Comparison of ENCODE assay signal across 8 cellular contexts in genomic region chr14:49767473-49768300, GRCh38. TPM values are rescaled to one million over a fixed set of nuclear protein-coding genes. Genes with fewer than 3 reads are reported as not detected.
DNase-seq lines count a peak whose midpoint lies in the region; ATAC-seq, FAIRE-seq and TF ChIP-seq lines count a peak whose summit lies in the region.

A gene with protein sequence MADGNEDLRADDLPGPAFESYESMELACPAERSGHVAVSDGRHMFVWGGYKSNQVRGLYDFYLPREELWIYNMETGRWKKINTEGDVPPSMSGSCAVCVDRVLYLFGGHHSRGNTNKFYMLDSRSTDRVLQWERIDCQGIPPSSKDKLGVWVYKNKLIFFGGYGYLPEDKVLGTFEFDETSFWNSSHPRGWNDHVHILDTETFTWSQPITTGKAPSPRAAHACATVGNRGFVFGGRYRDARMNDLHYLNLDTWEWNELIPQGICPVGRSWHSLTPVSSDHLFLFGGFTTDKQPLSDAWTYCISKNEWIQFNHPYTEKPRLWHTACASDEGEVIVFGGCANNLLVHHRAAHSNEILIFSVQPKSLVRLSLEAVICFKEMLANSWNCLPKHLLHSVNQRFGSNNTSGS (plus strand): TSS chr14:49768153. CDS start chr14:49768469, 316 bp downstream.

- H3K27ac ChIP-seq in kidney (ENCODE audit: low read depth in 2 of 2, low read length in 2 of 2), result peak within 1 kb of the TSS; percentile 96 to 98

- peak; percentile 39 for TF ChIP-seq CTCF in kidney (IDR thresholded peaks at IDR 0.05; ENCODE audit: borderline replicate concordance, extremely low read depth, insufficient read depth)

- peak; percentile 54 to 75 for DNase-seq in AML-193 (lab: John Stamatoyannopoulos, UW)
- peak; percentile 63 for DNase-seq in NCI-H345 treated with DMSO at 0.1 percent for 48 hours (lab: John Stamatoyannopoulos, UW; ENCODE audit: unreplicated experiment)
- peak; percentile 71 for DNase-seq in activated CD4-positive, CD25-positive, alpha-beta regulatory T cell treated with anti-CD3 and anti-CD28 coated beads, Interleukin-2, amount 50 U/mL, for 16 hours (ENCODE audit: low read depth, low spot score)
- peak; percentile 88 for DNase-seq in central memory CD4-positive, alpha-beta T cell
- peak; percentile 98 for DNase-seq in kidney
- peak; percentile 73 to 85 for DNase-seq in stimulated activated CD4-positive, alpha-beta T cell treated with anti-CD3 and anti-CD28 coated beads, Interleukin-15, amount 100 ng/mL, for 1 hour (ENCODE audit: low read depth in 1 of 2, low spot score in 1 of 2)

- H3K4me1 ChIP-seq in kidney (ENCODE audit: control insufficient read depth in 1 of 2, insufficient read depth in 1 of 2, low read depth in 1 of 2, low read length in 2 of 2), result peaks cover 16 to 17% of the 10 kb centered on the region in 2 donors

- ATAC-seq in GM19025 (IDR thresholded peaks at IDR 0.05; ENCODE audit: low read depth, unreplicated experiment), result peak; percentile 92
- ATAC-seq in HG03280 (IDR thresholded peaks at IDR 0.05; ENCODE audit: unreplicated experiment), result peak; percentile 94

- H3K36me3 ChIP-seq in kidney (ENCODE audit: control insufficient read depth in 1 of 2, insufficient read depth in 2 of 2, low read length in 2 of 2), result peaks cover 0 to 5% of the 10 kb centered on the region in 2 donors

- intact Hi-C loops in kidney (cut with DNase I), result no loop called here

- FAIRE-seq in kidney (lab: Jason Lieb, UNC), result no peak

- H3K9ac ChIP-seq in kidney (ENCODE audit: low read length in 2 of 2), result peak within 1 kb of the TSS; percentile 92 to 99

- H3K4me3 ChIP-seq in kidney (ENCODE audit: low read length in 2 of 2), result peak within 1 kb of the TSS; percentile 74 to 99

- H3K9me3 ChIP-seq in kidney (ENCODE audit: control insufficient read depth in 1 of 2, low read length in 2 of 2), result no peaks in the 10 kb centered on the region

RNA-seq across cellular contexts. Expression of the gene that starts here (rescaled TPM):
- total RNA-seq in kidney, result 58.7 TPM
- 83.4 TPM for polyA plus RNA-seq in kidney (ENCODE audit: insufficient read depth, low read depth, low replicate concordance)

Comparison
In these comparisons a context has a peak if more than half of its experiments do, and no peak if none do; other contexts are left out.
1. Peak in every context shown above with its lines: DNase-seq, ATAC-seq, H3K4me3 ChIP-seq and H3K27ac ChIP-seq.